Comparison of ENCODE assay signal across 12 cellular contexts in genomic region chr2:67399144-67399543, GRCh38. TPM values are rescaled to one million over a fixed set of nuclear protein-coding genes. Genes with fewer than 3 reads are reported as not detected.
DNase-seq lines count a peak whose midpoint lies in the region; TF ChIP-seq lines count a peak whose summit lies in the region.
"Had no signal": no experiment of that assay in that cellular context is flagged by ENCODE, and none has a peak within 500 bp of the region (broad histone marks: within the 10 kb centered on the region; RNA-seq: fewer than 3 reads in every experiment).

No MANE protein-coding gene starts in this region.

- in situ Hi-C loops in brain microvascular endothelial cell (cut with HindIII; ENCODE audit: low pct_ligation_motif_present, low sequenced_read_pairs), result no loop called here

- peak overlapping the region; percentile 94 for H3K4me3 Mint-ChIP-seq in progenitor cell of endocrine pancreas (ENCODE audit: low read depth)

- no peaks in the 10 kb centered on the region for H3K27me3 ChIP-seq in brain microvascular endothelial cell (replicated peaks)

- peaks cover 14% of the 10 kb centered on the region for H3K4me1 Mint-ChIP-seq in progenitor cell of endocrine pancreas (ENCODE audit: low read depth)

- no peaks in the 10 kb centered on the region for H3K9me3 Mint-ChIP-seq in progenitor cell of endocrine pancreas (ENCODE audit: low read depth)

- peaks cover 10% of the 10 kb centered on the region for H3K36me3 Mint-ChIP-seq in progenitor cell of endocrine pancreas (ENCODE audit: insufficient read depth)

- TF ChIP-seq POLR2A in NB4 (IDR thresholded peaks at IDR 0.05; ENCODE audit: extremely low read depth, insufficient read length), result no peak

- peak; percentile 59 for DNase-seq in DMS53 (lab: John Stamatoyannopoulos, UW)
- no peak for DNase-seq in DMS53 treated with DMSO at 0.1 percent for 48 hours (lab: John Stamatoyannopoulos, UW; ENCODE audit: unreplicated experiment)
- DNase-seq in NB4 (ENCODE audit: low read depth), result no peak
- no peak for DNase-seq in brain microvascular endothelial cell
- DNase-seq in progenitor cell of endocrine pancreas (ENCODE audit: low spot score, unreplicated experiment), result no peak
- DNase-seq in stimulated activated naive CD4-positive, alpha-beta T cell treated with Interleukin-2 at 50 U/mL for 16 hours (lab: John Stamatoyannopoulos, UW), result no peak
- no peak for DNase-seq in NCI-H2107 (lab: John Stamatoyannopoulos, UW)
- DNase-seq in iPS-NIHi7 (ENCODE audit: extremely low spot score), result no peak
- DNase-seq: 8988T; HCEC 1CT; stimulated activated naive CD4-positive, alpha-beta T cell; T-helper 1 cell had no signal

- no peaks in the 10 kb centered on the region for H3K27me3 Mint-ChIP-seq in progenitor cell of endocrine pancreas

- peaks cover 11% of the 10 kb centered on the region for H3K36me3 ChIP-seq in brain microvascular endothelial cell (replicated peaks)

- no peak for TF ChIP-seq CTCF in NB4 (IDR thresholded peaks at IDR 0.05; ENCODE audit: low read depth, low read length)
- no peak for TF ChIP-seq CTCF in brain microvascular endothelial cell (IDR thresholded peaks at IDR 0.05; ENCODE audit: low read depth, low read length, missing control alignments)
- no peak for TF ChIP-seq CTCF in progenitor cell of endocrine pancreas (IDR thresholded peaks at IDR 0.05; ENCODE audit: unreplicated experiment)

- H3K27ac ChIP-seq in brain microvascular endothelial cell, result peak overlapping the region; percentile 87

- peak overlapping the region; percentile 6 for H3K4me3 ChIP-seq in NB4 (ENCODE audit: low read depth, low read length)
- no peak overlapping the region for H3K4me3 ChIP-seq in brain microvascular endothelial cell (ENCODE audit: low read depth, low read length)

- H3K27ac Mint-ChIP-seq in progenitor cell of endocrine pancreas, result no peak overlapping the region

RNA-seq across cellular contexts. Expression of gene ETAA1, which starts 2.0 kb away (rescaled TPM):
- 22.7 and 24.3 TPM in 2 replicates for total RNA-seq in progenitor cell of endocrine pancreas
